ENCODE assay signal across 30 cellular contexts in the genomic region with DNA sequence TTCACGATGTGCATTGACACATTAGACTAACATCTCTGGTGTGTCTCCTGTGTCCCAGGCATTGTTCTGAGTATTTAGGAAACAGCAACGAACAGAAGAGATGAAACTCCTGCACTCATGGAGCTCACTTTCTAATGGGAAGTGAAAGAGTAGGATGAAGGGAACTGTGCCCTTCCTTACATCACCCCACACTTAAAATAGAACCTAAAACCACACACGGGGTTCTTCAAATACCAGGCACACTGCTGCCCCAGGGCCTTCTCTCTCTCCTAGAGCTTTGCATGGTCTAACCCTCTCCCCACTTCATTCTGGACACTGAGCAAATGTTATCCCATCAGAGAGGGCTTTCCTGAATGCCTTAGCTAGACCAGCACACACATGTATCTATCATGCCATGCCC. TPM values are rescaled to one million over a fixed set of nuclear protein-coding genes. Genes with fewer than 3 reads are reported as not detected.
DNase-seq lines count a peak whose midpoint lies in the region; ATAC-seq, FAIRE-seq and TF ChIP-seq lines count a peak whose summit lies in the region.
"Had no signal": no experiment of that assay in that cellular context is flagged by ENCODE, and none has a peak within 500 bp of the region (broad histone marks: within the 10 kb centered on the region; RNA-seq: fewer than 3 reads in every experiment).

No MANE protein-coding gene starts in this region.

- H3K9me3 ChIP-seq in cardiac muscle cell (ENCODE audit: low read depth) (no peaks in the 10 kb centered on the region), SJCRH30 (replicated peaks) (no peaks in the 10 kb centered on the region)
- H3K9me3 ChIP-seq: A549, BE2C, psoas muscle, sigmoid colon, thyroid gland had no signal

- no peak for TF ChIP-seq CTCF in cardiac muscle cell (IDR thresholded peaks at IDR 0.05; ENCODE audit: low read depth, low read length)
- TF ChIP-seq CTCF in D721Med (IDR thresholded peaks at IDR 0.05; ENCODE audit: insufficient read depth, missing control alignments): no peak

- DNase-seq in cardiac muscle cell (ENCODE audit: low read depth in 1 of 2, low spot score in 1 of 2): no peak
- DNase-seq in Right ventricle myocardium inferior (ENCODE audit: missing footprints): no peak
- peak; percentile 43 to 59 for DNase-seq in NOMO-1 (lab: John Stamatoyannopoulos, UW; ENCODE audit: unreplicated experiment in 2 of 2)
- peak; percentile 3 for DNase-seq in fibroblast of peridontal ligament (ENCODE audit: extremely low read depth)
- DNase-seq in D721Med (ENCODE audit: insufficient read length, low spot score): no peak
- no peak for DNase-seq in HuH-7 (ENCODE audit: low spot score)
- DNase-seq in SJCRH30: no peak
- DNase-seq: activated CD4-positive, alpha-beta T cell treated with anti-CD3 and anti-CD28 coated beads for 1 hour; activated CD8-positive, alpha-beta T cell treated with anti-CD3 and anti-CD28 coated beads for 36 hours; activated gamma-delta T cell treated with Interleukin-2 at 50 U/mL for 16 hours; BE2C; caudate nucleus; COR-L47; cortex of kidney; DMS79 treated with DMSO at 0.1 percent for 48 hours; effector memory CD8-positive, alpha-beta T cell; erythroblast; foreskin fibroblast; mammary epithelial cell; NCI-H1436 treated with DMSO at 0.1 percent for 48 hours; NCI-H2107; NCI-H446 treated with DMSO at 0.1 percent for 48 hours; psoas muscle; sigmoid colon; stimulated activated naive CD4-positive, alpha-beta T cell treated with Interleukin-2 at 50 U/mL for 16 hours; thyroid gland had no signal

- no peaks in the 10 kb centered on the region for H3K27me3 ChIP-seq in cardiac muscle cell
- H3K27me3 ChIP-seq in SJCRH30: no peaks in the 10 kb centered on the region
- H3K27me3 ChIP-seq: sigmoid colon, thyroid gland had no signal

- no peak for FAIRE-seq in D721Med (lab: Jason Lieb, UNC)
- FAIRE-seq: A549, astrocyte had no signal

- H3K4me1 ChIP-seq in cardiac muscle cell (ENCODE audit: low read depth) (no peaks in the 10 kb centered on the region), SJCRH30 (no peaks in the 10 kb centered on the region)
- H3K4me1 ChIP-seq: A549, BE2C, psoas muscle, sigmoid colon, thyroid gland had no signal

- no peaks in the 10 kb centered on the region for H3K36me3 ChIP-seq in cardiac muscle cell
- H3K36me3 ChIP-seq in SJCRH30: no peaks in the 10 kb centered on the region
- H3K36me3 ChIP-seq: BE2C, sigmoid colon, thyroid gland had no signal

- H3K4me3 ChIP-seq in cardiac muscle cell (no peak overlapping the region), SJCRH30 (no peak overlapping the region)
- H3K4me3 ChIP-seq: A549, psoas muscle, sigmoid colon, thyroid gland had no signal

- H3K27ac ChIP-seq in cardiac muscle cell: peak overlapping the region; percentile 17
- H3K27ac ChIP-seq in SJCRH30: no peak overlapping the region
- H3K27ac ChIP-seq: A549, psoas muscle, sigmoid colon, thyroid gland had no signal

- intact Hi-C loops in Right ventricle myocardium inferior (cut with DNase I): no loop called here

- no peak for ATAC-seq in Right ventricle myocardium inferior
- no peak for ATAC-seq in GM18868 (IDR thresholded peaks at IDR 0.05; ENCODE audit: unreplicated experiment)
- ATAC-seq: A549; activated CD8-positive, alpha-beta T cell treated with anti-CD3 and anti-CD28 coated beads for 36 hours; effector memory CD8-positive, alpha-beta T cell; HCT116 had no signal

RNA-seq across cellular contexts. Expression of a gene that starts 33.7 kb away (rescaled TPM):
- total RNA-seq in cardiac muscle cell: 6.5 and 13.8 TPM in 2 replicates
- polyA plus RNA-seq in cardiac muscle cell: 7.3 and 8.2 TPM in 2 replicates
- 22.5 TPM for total RNA-seq in Right ventricle myocardium inferior
- 2.7 and 3.0 TPM in 2 replicates for total RNA-seq in SJCRH30 (2014; rRNA removed; shearing (Covaris generic))

RNA-seq across cellular contexts. Expression of a gene that starts 46.2 kb away (rescaled TPM):
- 6.3 and 6.4 TPM in 2 replicates for total RNA-seq in cardiac muscle cell
- polyA plus RNA-seq in cardiac muscle cell: 5.0 and 7.3 TPM in 2 replicates
- total RNA-seq in Right ventricle myocardium inferior: 3.0 TPM
- total RNA-seq in SJCRH30 (2014; rRNA removed; shearing (Covaris generic)): 10.4 and 12.2 TPM in 2 replicates

RNA-seq across cellular contexts. Expression of a gene that starts 46.4 kb away (rescaled TPM):
- 0.32 and 0.74 TPM in 2 replicates for total RNA-seq in cardiac muscle cell
- 1.9 and 2.6 TPM in 2 replicates for polyA plus RNA-seq in cardiac muscle cell
- total RNA-seq in Right ventricle myocardium inferior: 1.1 TPM
- total RNA-seq in SJCRH30 (2014; rRNA removed; shearing (Covaris generic)): 0.76 and 1.5 TPM in 2 replicates

Comparison
In these comparisons a context has a peak if more than half of its experiments do, and no peak if none do; other contexts are left out.
1. DNase-seq: peak in NOMO-1 (2 of 2) and fibroblast of peridontal ligament (single experiment); none in cardiac muscle cell (0 of 2), Right ventricle myocardium inferior (single experiment), D721Med (single experiment), HuH-7 (single experiment) and SJCRH30 (0 of 2).